In the genomic region with DNA sequence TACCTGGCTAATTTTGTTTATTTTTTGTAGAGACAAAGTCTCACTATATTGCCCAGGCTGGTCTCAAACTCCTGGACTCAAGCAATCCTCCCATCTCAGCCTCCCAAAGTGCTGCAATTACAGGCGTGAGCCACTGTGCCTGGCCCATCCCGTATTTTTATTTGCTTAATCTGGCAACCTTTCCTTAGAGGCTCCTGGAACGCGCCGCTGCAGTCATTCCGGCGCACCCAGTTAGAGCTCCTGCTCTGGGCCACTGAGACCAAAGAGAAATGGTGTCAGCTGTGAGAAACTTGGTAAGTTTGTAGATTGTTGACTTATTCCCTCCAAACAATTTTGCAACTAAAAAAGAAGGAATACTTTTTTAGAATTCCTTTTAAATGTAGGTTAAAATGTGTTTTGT, we compare ENCODE assay signal across 6 cellular contexts.
A peak's percentile ranks its signal among the peaks of the same experiment; 100 is the strongest.
DNase-seq lines count a peak whose midpoint lies in the region; ATAC-seq, FAIRE-seq and TF ChIP-seq lines count a peak whose summit lies in the region.
"Not testable (repeated sequence)": the region's sequence is repeated elsewhere in the genome, so short reads cannot be mapped to it uniquely, and the experiment has no call there.

No MANE protein-coding gene starts in this region.

- TF ChIP-seq RAD21 in HepG2 (CRISPR knock-in tag; IDR thresholded peaks at IDR 0.05) = not testable (repeated sequence)

- not testable (repeated sequence) for H2AFZ ChIP-seq in PC-3 (ENCODE audit: low read length); HepG2 (ENCODE audit: low read length)

- H3K79me2 ChIP-seq in PC-3 (ENCODE audit: low read length); HepG2 (ENCODE audit: insufficient read depth, low read length): not testable (repeated sequence)

- TF ChIP-seq POLR2A in HepG2 (IDR thresholded peaks at IDR 0.05; ENCODE audit: insufficient read depth in 1 of 2, low read depth in 2 of 2, low read length in 2 of 2); prostate gland (IDR thresholded peaks at IDR 0.05); transverse colon (IDR thresholded peaks at IDR 0.05): not testable (repeated sequence)

- WGBS in HepG2 (ENCODE audit: low lambda C conversion rate) = 81% methylated on average over 7 of the region's 7 CpGs
- 55% methylated on average over 7 of the region's 7 CpGs for WGBS in prostate gland
- 57 to 63% methylated on average over 7 of the region's 7 CpGs for WGBS in transverse colon (ENCODE audit: low coverage in 1 of 2), 2 donors

- not testable (repeated sequence) for H3K4me3 ChIP-seq in PC-3 (ENCODE audit: low read length); HepG2 (replicated peaks in 1 of 3; ENCODE audit: insufficient read depth in 1 of 3, low read depth in 2 of 3, low read length in 3 of 3); prostate gland; transverse colon

- in situ Hi-C loops in HepG2 (cut with HindIII; ENCODE audit: extremely low pct_ligation_motif_present, low pct_unique_long_range_greater_than_20kb); transverse colon (cut with MboI; ENCODE audit: low pct_ligation_motif_present in 1 of 4, low pct_unique_long_range_greater_than_20kb in 1 of 4, low sequenced_read_pairs in 3 of 4): not testable (repeated sequence)

- intact Hi-C loops in PC-3 (cut with micrococcal nuclease); left ventricle myocardium superior (cut with micrococcal nuclease); HepG2 (cut with micrococcal nuclease; ENCODE audit: unreplicated experiment); prostate gland (cut with DNase I); transverse colon (cut with DNase I; ENCODE audit: low total_unique reads): not testable (repeated sequence)

- H4K20me1 ChIP-seq in PC-3 (ENCODE audit: low read length); HepG2 (ENCODE audit: insufficient read depth, low read length): not testable (repeated sequence)

- not testable (repeated sequence) for TF ChIP-seq EP300 in HepG2 (IDR thresholded peaks at IDR 0.05; ENCODE audit: low read depth in 2 of 2, low read length in 2 of 2); HepG2 (CRISPR knock-in tag; IDR thresholded peaks at IDR 0.05; ENCODE audit: borderline replicate concordance); transverse colon (IDR thresholded peaks at IDR 0.05; ENCODE audit: low read depth)

- FAIRE-seq in HepG2 (lab: Jason Lieb, UNC) = peak; percentile 18

- POLR2A ChIA-PET in PC-3 (lab: Charles Lee; ENCODE audit: unreplicated experiment); HepG2 (lab: Yijun Ruan, JAX): not testable (repeated sequence)

- peaks cover 21% of the 10 kb centered on the region for H3K4me1 ChIP-seq in PC-3 (ENCODE audit: insufficient read depth, low read length)
- peaks cover 26% of the 10 kb centered on the region for H3K4me1 ChIP-seq in HepG2 (ENCODE audit: insufficient read depth, low read length)
- H3K4me1 ChIP-seq in prostate gland (replicated peaks) = not testable (repeated sequence)
- peaks cover 0 to 13% (median 4%) of the 10 kb centered on the region in 4 donors for H3K4me1 ChIP-seq in transverse colon

- H3K9ac ChIP-seq in PC-3 (ENCODE audit: low read length); HepG2 (ENCODE audit: insufficient read depth, low read depth, low read length): not testable (repeated sequence)

- H3K9me2 ChIP-seq in PC-3 (replicated peaks; ENCODE audit: low read length) = not testable (repeated sequence)

- ATAC-seq in PC-3 (peak; percentile 33; the same call in 1 of the 2 replicates), left ventricle myocardium superior (peak; percentile 84)
- not testable (repeated sequence) for ATAC-seq in HepG2

- not testable (repeated sequence) for BruUV-seq in PC-3 (replicated peaks; lab: Mats Ljungman, UMichigan); HepG2 (replicated peaks; lab: Mats Ljungman, UMichigan)

- not testable (repeated sequence) for TF ChIP-seq CTCF in PC-3 (conservative IDR thresholded peaks at IDR 0.05; ENCODE audit: low read depth, low read length); HepG2 (CRISPR knock-in tag; IDR thresholded peaks at IDR 0.05)
- TF ChIP-seq CTCF in prostate gland (IDR thresholded peaks at IDR 0.05) = peak in 1 of 4 experiments; percentile 5
- peak in 2 of 5 experiments; percentile 31 to 47 for TF ChIP-seq CTCF in transverse colon (IDR thresholded peaks at IDR 0.05)

- H3K36me3 ChIP-seq in PC-3 (ENCODE audit: low read depth, low read length); HepG2 (replicated peaks in 1 of 2; ENCODE audit: control insufficient read depth in 1 of 2, insufficient read depth in 2 of 2, low read length in 2 of 2); prostate gland; transverse colon: not testable (repeated sequence)

- DNase-seq in PC-3; epithelial cell of prostate (ENCODE audit: low read depth, low spot score); left ventricle myocardium superior; HepG2 (ENCODE audit: low spot score): not testable (repeated sequence)
- DNase-seq in prostate gland (ENCODE audit: low spot score) = peak; percentile 36
- peak; percentile 60 for DNase-seq in transverse colon

- H3K9me3 ChIP-seq in PC-3 (ENCODE audit: low read length); HepG2 (ENCODE audit: low read length); prostate gland; transverse colon: not testable (repeated sequence)

- CTCF ChIA-PET in PC-3 (lab: Charles Lee); HepG2 (lab: Yijun Ruan, JAX; ENCODE audit: low intra/inter-chr PET ratio, low total read pairs): not testable (repeated sequence)

- H3K4me2 ChIP-seq in PC-3 (ENCODE audit: low read length); HepG2 (ENCODE audit: low read depth, low read length): not testable (repeated sequence)

- not testable (repeated sequence) for H3F3A ChIP-seq in PC-3 (ENCODE audit: low read length, unreplicated experiment)

- H3K27me3 ChIP-seq in PC-3 (ENCODE audit: low read length); HepG2 (ENCODE audit: control insufficient read depth in 1 of 2, insufficient read depth in 2 of 2, low read length in 2 of 2); prostate gland (replicated peaks; ENCODE audit: insufficient read depth); transverse colon: not testable (repeated sequence)

- H3K27ac ChIP-seq in PC-3 (ENCODE audit: low read length); HepG2 (ENCODE audit: extremely low read length, insufficient read depth, low read length); prostate gland: not testable (repeated sequence)
- H3K27ac ChIP-seq in epithelial cell of prostate (peak overlapping the region; percentile 54), transverse colon (peak overlapping the region in 2 of 4 donors; percentile 26 to 45)
